2 cellular contexts compared by ENCODE assay signal in genomic region chr13:97408938-97409337, GRCh38.
A peak's percentile ranks its signal among the peaks of the same experiment; 100 is the strongest.
TF ChIP-seq lines count a peak whose summit lies in the region.

No MANE protein-coding gene starts in this region.

TF ChIP-seq in HepG2, 621 proteins besides CTCF, POLR2A, EP300 and RAD21:
- TF ChIP-seq ZNF24 (IDR thresholded peaks at IDR 0.05) (no peak), ZNF512B (CRISPR knock-in tag; IDR thresholded peaks at IDR 0.05; ENCODE audit: borderline replicate concordance) (no peak), CREB1 (IDR thresholded peaks at IDR 0.05) (peak; percentile 38; the same call in 1 of the 2 replicates), CREB1 (CRISPR knock-in tag; IDR thresholded peaks at IDR 0.05) (no peak), ZNF713 (CRISPR knock-in tag; IDR thresholded peaks at IDR 0.05) (no peak), ZNF256 (CRISPR knock-in tag; conservative IDR thresholded peaks at IDR 0.05) (no peak), ATF7 (IDR thresholded peaks at IDR 0.05) (peak; percentile 89), ATF7 (CRISPR knock-in tag; IDR thresholded peaks at IDR 0.05) (no peak), ZNF367 (CRISPR knock-in tag; IDR thresholded peaks at IDR 0.05; ENCODE audit: borderline replicate concordance) (no peak), ZEB1 (IDR thresholded peaks at IDR 0.05; ENCODE audit: insufficient replicate concordance, low read depth) (no peak), SOX6 (IDR thresholded peaks at IDR 0.05) (no peak), SOX6 (CRISPR knock-in tag; IDR thresholded peaks at IDR 0.05) (no peak), PHF21A (CRISPR knock-in tag; IDR thresholded peaks at IDR 0.05) (no peak), ZNF335 (CRISPR knock-in tag; IDR thresholded peaks at IDR 0.05) (no peak), ZNF281 (CRISPR knock-in tag; IDR thresholded peaks at IDR 0.05; ENCODE audit: borderline replicate concordance) (no peak), ZNF414 (CRISPR knock-in tag; IDR thresholded peaks at IDR 0.05) (no peak), EHMT2 (IDR thresholded peaks at IDR 0.05; ENCODE audit: borderline replicate concordance, low read depth, low read length) (no peak), PBX3 (CRISPR knock-in tag; IDR thresholded peaks at IDR 0.05; ENCODE audit: borderline replicate concordance) (no peak), ZNF30 (CRISPR knock-in tag; IDR thresholded peaks at IDR 0.05) (no peak), SALL1 (CRISPR knock-in tag; IDR thresholded peaks at IDR 0.05) (no peak), ZBTB46 (CRISPR knock-in tag; IDR thresholded peaks at IDR 0.05; ENCODE audit: borderline replicate concordance) (no peak)

TF ChIP-seq in GM12878, 131 proteins besides CTCF, POLR2A, EP300 and RAD21:
- TF ChIP-seq EGR1 (IDR thresholded peaks at IDR 0.05; ENCODE audit: borderline replicate concordance in 1 of 2, low read depth in 2 of 2, low read length in 2 of 2) (no peak), ATF7 (IDR thresholded peaks at IDR 0.05; ENCODE audit: low read depth) (0 out of 2 replicates have a peak, but pooled peaks have one; percentile 16)
